In genomic region chr2:105038383-105039061, GRCh38 we compare ENCODE assay signal across 1 cellular context.
TF ChIP-seq lines count a peak whose summit lies in the region.

No MANE protein-coding gene starts in this region.

TF ChIP-seq in HepG2, 621 proteins besides CTCF, POLR2A, EP300 and RAD21 (continued from another document and continues in another):
- TF ChIP-seq POGK (CRISPR knock-in tag; conservative IDR thresholded peaks at IDR 0.05) (no peak), ZNF766 (CRISPR knock-in tag; IDR thresholded peaks at IDR 0.05; ENCODE audit: borderline replicate concordance) (no peak), ESRRA (CRISPR knock-in tag; IDR thresholded peaks at IDR 0.05; ENCODE audit: low read depth) (no peak), MNT (IDR thresholded peaks at IDR 0.05) (no peak), SMAD3 (CRISPR knock-in tag; IDR thresholded peaks at IDR 0.05) (0 out of 2 replicates have a peak, but pooled peaks have one; percentile 9), HOXA9 (CRISPR knock-in tag; IDR thresholded peaks at IDR 0.05; ENCODE audit: borderline replicate concordance) (no peak), ZNF253 (CRISPR knock-in tag; IDR thresholded peaks at IDR 0.05; ENCODE audit: borderline replicate concordance) (no peak), KLF12 (CRISPR knock-in tag; IDR thresholded peaks at IDR 0.05; ENCODE audit: borderline replicate concordance) (no peak), BRD4 (CRISPR knock-in tag; IDR thresholded peaks at IDR 0.05) (no peak), KDM5A (IDR thresholded peaks at IDR 0.05; ENCODE audit: borderline replicate concordance, low read length) (0 out of 2 replicates have a peak, but pooled peaks have one; percentile 40), GTF2F1 (IDR thresholded peaks at IDR 0.05; ENCODE audit: low read length) (no peak), ZC3H4 (CRISPR knock-in tag; IDR thresholded peaks at IDR 0.05; ENCODE audit: borderline replicate concordance) (no peak), SRSF4 (IDR thresholded peaks at IDR 0.05; ENCODE audit: low read depth, low read length, poor library complexity, severe bottlenecking) (no peak), ZEB1 (IDR thresholded peaks at IDR 0.05; ENCODE audit: insufficient replicate concordance, low read depth) (no peak), FOXJ3 (CRISPR knock-in tag; IDR thresholded peaks at IDR 0.05; ENCODE audit: borderline replicate concordance) (no peak), GPBP1L1 (CRISPR knock-in tag; IDR thresholded peaks at IDR 0.05) (no peak), SAP130 (CRISPR knock-in tag; IDR thresholded peaks at IDR 0.05; ENCODE audit: low read depth) (no peak), THYN1 (CRISPR knock-in tag; IDR thresholded peaks at IDR 0.05; ENCODE audit: borderline replicate concordance, low read depth) (no peak), NR0B2 (CRISPR knock-in tag; IDR thresholded peaks at IDR 0.05) (no peak), IRF9 (CRISPR knock-in tag; IDR thresholded peaks at IDR 0.05; ENCODE audit: borderline replicate concordance) (peak; percentile 19; the same call in 1 of the 2 replicates), ZFP36 (IDR thresholded peaks at IDR 0.05; ENCODE audit: borderline replicate concordance, low read depth, low read length, partially characterized antibody) (no peak), SMYD3 (CRISPR knock-in tag; IDR thresholded peaks at IDR 0.05) (no peak), ZBTB49 (CRISPR knock-in tag; IDR thresholded peaks at IDR 0.05; ENCODE audit: borderline replicate concordance) (no peak), SNAPC2 (CRISPR knock-in tag; IDR thresholded peaks at IDR 0.05) (0 out of 2 replicates have a peak, but pooled peaks have one; percentile 59), ZIK1 (CRISPR knock-in tag; IDR thresholded peaks at IDR 0.05; ENCODE audit: borderline replicate concordance, low read depth) (no peak), CHD4 (IDR thresholded peaks at IDR 0.05; ENCODE audit: borderline replicate concordance, low read length) (no peak), GMEB2 (CRISPR knock-in tag; IDR thresholded peaks at IDR 0.05; ENCODE audit: low read depth) (no peak), MEIS1 (CRISPR knock-in tag; IDR thresholded peaks at IDR 0.05; ENCODE audit: borderline replicate concordance) (no peak), ZFP91 (CRISPR knock-in tag; IDR thresholded peaks at IDR 0.05; ENCODE audit: borderline replicate concordance) (0 out of 2 replicates have a peak, but pooled peaks have one; percentile 2), FOXK1 (CRISPR knock-in tag; IDR thresholded peaks at IDR 0.05; ENCODE audit: borderline replicate concordance, low read depth) (no peak), NR2C2 (CRISPR knock-in tag; IDR thresholded peaks at IDR 0.05; ENCODE audit: borderline replicate concordance) (no peak), ZNF101 (CRISPR knock-in tag; IDR thresholded peaks at IDR 0.05; ENCODE audit: borderline replicate concordance, low read depth) (no peak), ZNF784 (CRISPR knock-in tag; IDR thresholded peaks at IDR 0.05; ENCODE audit: borderline replicate concordance) (no peak), ZNF83 (CRISPR knock-in tag; IDR thresholded peaks at IDR 0.05; ENCODE audit: borderline replicate concordance) (no peak), TEAD3 (CRISPR knock-in tag; optimal IDR thresholded peaks at IDR 0.05; ENCODE audit: borderline replicate concordance) (no peak), PATZ1 (CRISPR knock-in tag; IDR thresholded peaks at IDR 0.05) (no peak), ZNF775 (CRISPR knock-in tag; IDR thresholded peaks at IDR 0.05; ENCODE audit: borderline replicate concordance) (0 out of 2 replicates have a peak, but pooled peaks have one; percentile 8), ZBTB21 (CRISPR knock-in tag; IDR thresholded peaks at IDR 0.05) (no peak), ZNF780A (CRISPR knock-in tag; IDR thresholded peaks at IDR 0.05) (no peak), HINFP (CRISPR knock-in tag; IDR thresholded peaks at IDR 0.05; ENCODE audit: low read depth) (no peak)
